ENCODE assay signal across 23 cellular contexts in genomic region chr3:183153210-183153950, GRCh38. TPM values are rescaled to one million over a fixed set of nuclear protein-coding genes. Genes with fewer than 3 reads are reported as not detected.
"Had no signal": no experiment of that assay in that cellular context is flagged by ENCODE, and none has a peak within 500 bp of the region (broad histone marks: within the 10 kb centered on the region; RNA-seq: fewer than 3 reads in every experiment).

No MANE protein-coding gene starts in this region.

- H3K27me3 ChIP-seq: SJSA1 had no signal

- DNase-seq: MV-4-11, NCI-H1048, NCI-H1105, NCI-H1417, NCI-H1436 treated with DMSO at 0.1 percent for 48 hours, NCI-H1694, NCI-H187 treated with DMSO at 0.1 percent for 48 hours, NCI-H2029 treated with DMSO at 0.1 percent for 48 hours, NCI-H2171 treated with DMSO at 0.1 percent for 48 hours, NCI-H345, NCI-H446 treated with DMSO at 0.1 percent for 48 hours, NCI-H510A treated with DMSO at 0.1 percent for 48 hours, NCI-H69, NCI-H774, Right ventricle myocardium superior, RPMI8226, SIG-M5 had no signal

- H3K4me2 ChIP-seq: KMS-11 had no signal

- H3K4me1 ChIP-seq: SJSA1 had no signal

- H3K9ac ChIP-seq: KMS-11 had no signal

- H3K9me3 ChIP-seq: SJSA1 had no signal

- H3K4me3 ChIP-seq: SJSA1, SK-N-MC had no signal

- H3K36me3 ChIP-seq: SJSA1 had no signal

- H3K27ac ChIP-seq: KMS-11, SJSA1, SK-N-MC had no signal

- FAIRE-seq: RCC 7860 had no signal

RNA-seq across cellular contexts. Expression of gene LAMP3, which starts 9.2 kb away (rescaled TPM):
- total RNA-seq: HT-29, LHCN-M2, Right ventricle myocardium superior, SJSA1 had no signal
